ENCODE assay signal across 21 cellular contexts in genomic region chr11:112369374-112369773, GRCh38.
DNase-seq lines count a peak whose midpoint lies in the region; ATAC-seq, FAIRE-seq and TF ChIP-seq lines count a peak whose summit lies in the region.
"Had no signal": no experiment of that assay in that cellular context is flagged by ENCODE, and none has a peak within 500 bp of the region (broad histone marks: within the 10 kb centered on the region; RNA-seq: fewer than 3 reads in every experiment).

No MANE protein-coding gene starts in this region.

- WGBS in small intestine, 3 donors: 7 to 63% (median 42%) methylated on average over 1 of the region's 1 CpG

- H3K27ac ChIP-seq in left ventricle myocardium inferior (replicated peaks) (no peak overlapping the region), small intestine (ENCODE audit: low read depth in 1 of 2, low read length in 1 of 2) (no peak overlapping the region)
- H3K27ac ChIP-seq: 22Rv1, BLaER1, C4-2B, GM23248 had no signal

- no peak for TF ChIP-seq CTCF in left ventricle myocardium inferior (IDR thresholded peaks at IDR 0.05; ENCODE audit: borderline replicate concordance)

- no peak for FAIRE-seq in small intestine (lab: Jason Lieb, UNC)
- FAIRE-seq: A204.1, G401.6, GM19239, H1 had no signal

- H3K36me3 ChIP-seq in left ventricle myocardium inferior: no peaks in the 10 kb centered on the region
- H3K36me3 ChIP-seq in small intestine (ENCODE audit: control insufficient read depth in 2 of 2, insufficient read depth in 2 of 2, low read length in 2 of 2): no peaks in the 10 kb centered on the region
- H3K36me3 ChIP-seq: BLaER1 had no signal

- ATAC-seq in left cardiac atrium (peak; percentile 44 to 56), left colon (peak; percentile 93)
- ATAC-seq: CD8-positive, alpha-beta T cell; HCT116 had no signal

- DNase-seq in left cardiac atrium: no peak
- DNase-seq in left ventricle myocardium inferior: no peak
- no peak for DNase-seq in left colon
- DNase-seq in small intestine: peak; percentile 24
- no peak for DNase-seq in stimulated activated CD8-positive, alpha-beta memory T cell treated with anti-CD3 and anti-CD28 coated beads, Interleukin-4, amount 100 ng/mL, for 48 hours
- no peak for DNase-seq in globus pallidus (ENCODE audit: low spot score)
- DNase-seq: Caco-2; CD4-positive, CD25-positive, alpha-beta regulatory T cell; CD8-positive, alpha-beta T cell; DMS153; DND-41; GM23248; H7 had no signal

- intact Hi-C loops in left cardiac atrium (cut with DNase I): no loop called here
- intact Hi-C loops in left ventricle myocardium inferior (cut with micrococcal nuclease): no loop called here
- intact Hi-C loops in left colon (cut with DNase I, micrococcal nuclease): no loop called here

- H3K27me3 ChIP-seq in left ventricle myocardium inferior (ENCODE audit: low read depth): no peaks in the 10 kb centered on the region
- no peaks in the 10 kb centered on the region for H3K27me3 ChIP-seq in small intestine (ENCODE audit: control insufficient read depth in 2 of 2, insufficient read depth in 2 of 2, low read length in 2 of 2)
- H3K27me3 ChIP-seq: BLaER1 had no signal

- no peak overlapping the region for H3K4me3 ChIP-seq in left ventricle myocardium inferior
- H3K4me3 ChIP-seq in small intestine (ENCODE audit: low read depth in 1 of 2, low read length in 2 of 2): no peak overlapping the region
- H3K4me3 ChIP-seq: BLaER1, GM23248 had no signal

- H3K4me1 ChIP-seq in left ventricle myocardium inferior (no peaks in the 10 kb centered on the region), small intestine (ENCODE audit: control insufficient read depth in 2 of 2, insufficient read depth in 1 of 2, low read depth in 1 of 2, low read length in 1 of 2) (no peaks in the 10 kb centered on the region)
- H3K4me1 ChIP-seq: BLaER1, Caco-2 had no signal

- H3K9me3 ChIP-seq in left ventricle myocardium inferior (replicated peaks) (no peaks in the 10 kb centered on the region), small intestine (ENCODE audit: control insufficient read depth, low read depth) (no peaks in the 10 kb centered on the region)
- H3K9me3 ChIP-seq: BLaER1, Caco-2 had no signal
